33 cellular contexts compared by ENCODE assay signal in the genomic region with DNA sequence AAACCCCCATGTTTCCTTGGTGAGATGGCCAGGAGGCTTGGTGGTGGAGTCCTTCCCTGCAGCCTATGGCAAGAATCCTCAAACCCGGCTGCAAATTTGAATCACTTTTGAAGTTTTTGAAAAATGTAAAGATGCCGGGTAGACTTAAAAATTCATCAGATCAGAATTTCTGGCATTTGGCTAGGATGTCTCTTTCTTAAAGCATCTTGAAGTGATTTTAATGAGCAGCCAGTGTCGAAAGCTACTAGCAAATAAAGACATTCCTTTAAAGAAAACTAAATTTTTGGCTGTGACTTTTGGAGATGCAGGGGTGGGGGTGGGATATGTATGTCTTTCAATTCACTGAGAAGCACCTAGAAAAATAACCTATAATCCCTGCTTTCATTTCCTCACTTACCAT. TPM values are rescaled to one million over a fixed set of nuclear protein-coding genes. Genes with fewer than 3 reads are reported as not detected.
DNase-seq lines count a peak whose midpoint lies in the region; ATAC-seq, FAIRE-seq and TF ChIP-seq lines count a peak whose summit lies in the region.
"Had no signal": no experiment of that assay in that cellular context is flagged by ENCODE, and none has a peak within 500 bp of the region (broad histone marks: within the 10 kb centered on the region; RNA-seq: fewer than 3 reads in every experiment).

No MANE protein-coding gene starts in this region.

- FAIRE-seq in HTR-8/SVneo (lab: Jason Lieb, UNC), result no peak
- FAIRE-seq: colon, GM12892, RCC 7860 had no signal

- in situ Hi-C loops in brain microvascular endothelial cell (cut with HindIII; ENCODE audit: low pct_ligation_motif_present, low sequenced_read_pairs), result no loop called here

- H3K4me1 ChIP-seq in ACC112 (ENCODE audit: control insufficient read depth, insufficient read depth, low read length, unreplicated experiment), result peaks cover 11% of the 10 kb centered on the region
- H3K4me1 ChIP-seq: adrenal gland; BLaER1 treated with 17β-estradiol and CSF1 and Interleukin-3, amounts not matched to agents 10 nM and 100 nM; breast epithelium; prostate gland had no signal

- no peak overlapping the region for H3K27ac Mint-ChIP-seq in naive thymus-derived CD8-positive, alpha-beta T cell
- H3K27ac Mint-ChIP-seq: activated CD8-positive, alpha-beta memory T cell treated with anti-CD3 and anti-CD28 coated beads, Interleukin-2, amount 10 ng/mL, durations not matched to agents 7 days and 5 days; stimulated activated naive B cell treated with anti-CD40 and anti-IgM and Interleukin-4, amounts not matched to agents 10 μg/mL and 1 μg/mL and 100 μg/mL, for 72 hours had no signal

- H3K27me3 ChIP-seq in ACC112 (ENCODE audit: insufficient read depth, low read length), result no peaks in the 10 kb centered on the region
- no peaks in the 10 kb centered on the region for H3K27me3 ChIP-seq in brain microvascular endothelial cell (replicated peaks)
- H3K27me3 ChIP-seq: adrenal gland; BLaER1 treated with 17β-estradiol and CSF1 and Interleukin-3, amounts not matched to agents 10 nM and 100 nM; breast epithelium; suprapubic skin had no signal

- H3K79me2 ChIP-seq in ACC112 (ENCODE audit: control insufficient read depth, insufficient read depth, low read length, unreplicated experiment), result no peaks in the 10 kb centered on the region

- no peaks in the 10 kb centered on the region for H3K27me3 Mint-ChIP-seq in naive thymus-derived CD8-positive, alpha-beta T cell
- H3K27me3 Mint-ChIP-seq: stimulated activated naive B cell treated with anti-CD40 and anti-IgM and Interleukin-4, amounts not matched to agents 10 μg/mL and 1 μg/mL and 100 μg/mL, for 72 hours had no signal

- no peaks in the 10 kb centered on the region for H3K36me3 Mint-ChIP-seq in naive thymus-derived CD8-positive, alpha-beta T cell
- H3K36me3 Mint-ChIP-seq: stimulated activated naive B cell treated with anti-CD40 and anti-IgM and Interleukin-4, amounts not matched to agents 10 μg/mL and 1 μg/mL and 100 μg/mL, for 72 hours had no signal

- H2AFZ ChIP-seq in ACC112 (ENCODE audit: low read length, unreplicated experiment), result peak overlapping the region; percentile 85

- H3K4me3 ChIP-seq in ACC112 (ENCODE audit: low read depth, low read length), result no peak overlapping the region
- no peak overlapping the region for H3K4me3 ChIP-seq in fibroblast of the aortic adventitia (ENCODE audit: low read depth, low read length)
- no peak overlapping the region for H3K4me3 ChIP-seq in brain microvascular endothelial cell (ENCODE audit: low read depth, low read length)
- H3K4me3 ChIP-seq: adrenal gland; BLaER1 treated with 17β-estradiol and CSF1 and Interleukin-3, amounts not matched to agents 10 nM and 100 nM; breast epithelium; prostate gland; suprapubic skin had no signal

- TF ChIP-seq CTCF in fibroblast of the aortic adventitia (IDR thresholded peaks at IDR 0.05; ENCODE audit: insufficient read depth, low read length), result no peak
- no peak for TF ChIP-seq CTCF in brain microvascular endothelial cell (IDR thresholded peaks at IDR 0.05; ENCODE audit: low read depth, low read length, missing control alignments)

- H3K4me1 Mint-ChIP-seq in naive thymus-derived CD8-positive, alpha-beta T cell, result no peaks in the 10 kb centered on the region
- H3K4me1 Mint-ChIP-seq: activated CD8-positive, alpha-beta memory T cell treated with anti-CD3 and anti-CD28 coated beads, Interleukin-2, amount 10 ng/mL, durations not matched to agents 7 days and 5 days had no signal

- no peaks in the 10 kb centered on the region for H3K9me3 Mint-ChIP-seq in naive thymus-derived CD8-positive, alpha-beta T cell

- H3K27ac ChIP-seq in ACC112 (ENCODE audit: low read depth, low read length) (no peak overlapping the region), brain microvascular endothelial cell (no peak overlapping the region)
- H3K27ac ChIP-seq: 22Rv1; adrenal gland; BLaER1 treated with 17β-estradiol and CSF1 and Interleukin-3, amounts not matched to agents 10 nM and 100 nM; breast epithelium; epithelial cell of prostate; prostate gland; suprapubic skin had no signal

- POLR2A ChIA-PET in naive thymus-derived CD8-positive, alpha-beta T cell (lab: Charles Lee), result no interaction called here

- no peak overlapping the region for H3K4me3 Mint-ChIP-seq in naive thymus-derived CD8-positive, alpha-beta T cell
- H3K4me3 Mint-ChIP-seq: activated CD8-positive, alpha-beta memory T cell treated with anti-CD3 and anti-CD28 coated beads, Interleukin-2, amount 10 ng/mL, durations not matched to agents 7 days and 5 days; stimulated activated naive B cell treated with anti-CD40 and anti-IgM and Interleukin-4, amounts not matched to agents 10 μg/mL and 1 μg/mL and 100 μg/mL, for 72 hours had no signal

- ATAC-seq in SK-N-SH treated with all-trans-retinoic acid at 6 μM for 48 hours, result peak; percentile 80
- ATAC-seq in naive thymus-derived CD8-positive, alpha-beta T cell, result no peak
- ATAC-seq: activated CD8-positive, alpha-beta memory T cell treated with anti-CD3 and anti-CD28 coated beads, Interleukin-2, amount 10 ng/mL, durations not matched to agents 7 days and 5 days; left lobe of liver; sciatic nerve; stimulated activated naive B cell treated with anti-CD40 and anti-IgM and Interleukin-4, amounts not matched to agents 10 μg/mL and 1 μg/mL and 100 μg/mL, for 72 hours had no signal

- peak; percentile 30 for DNase-seq in ELR (ENCODE audit: low read depth)
- DNase-seq in fibroblast of the aortic adventitia (ENCODE audit: low read depth), result peak; percentile 64
- DNase-seq in naive thymus-derived CD8-positive, alpha-beta T cell, result no peak
- DNase-seq in HTR-8/SVneo (ENCODE audit: insufficient read length, low spot score), result no peak
- no peak for DNase-seq in amniotic stem cell (lab: John Stamatoyannopoulos, UW)
- no peak for DNase-seq in brain microvascular endothelial cell
- DNase-seq: activated CD8-positive, alpha-beta memory T cell treated with anti-CD3 and anti-CD28 coated beads, Interleukin-2, amount 10 ng/mL, durations not matched to agents 7 days and 5 days; activated T-cell treated with anti-CD3 and anti-CD28 coated beads, Interleukin-2, amount 50 U/mL, for 48 hours; adrenal gland; Caco-2; DND-41; effector CD8-positive, alpha-beta T cell; mesenchymal stem cell; NCI-H1436; NCI-H2081 treated with DMSO at 0.1 percent for 48 hours; NCI-H345; SIG-M5; stimulated activated CD4-positive, alpha-beta T cell treated with anti-CD3 and anti-CD28 coated beads, Interleukin-4, amount 100 ng/mL, for 4 hours; stimulated activated naive B cell treated with anti-CD40 and anti-IgM and Interleukin-4, amounts not matched to agents 10 μg/mL and 1 μg/mL and 100 μg/mL, for 72 hours had no signal

- no peaks in the 10 kb centered on the region for H3K36me3 ChIP-seq in ACC112 (ENCODE audit: insufficient read depth, low read length)
- H3K36me3 ChIP-seq in brain microvascular endothelial cell (replicated peaks), result no peaks in the 10 kb centered on the region
- H3K36me3 ChIP-seq: adrenal gland; BLaER1 treated with 17β-estradiol and CSF1 and Interleukin-3, amounts not matched to agents 10 nM and 100 nM; breast epithelium; prostate gland; suprapubic skin had no signal

TF ChIP-seq in SK-N-SH treated with all-trans-retinoic acid at 6 μM for 48 hours, 23 proteins besides CTCF, POLR2A, EP300 and RAD21:
- no peak for TF ChIP-seq OSR1 (CRISPR knock-in tag; IDR thresholded peaks at IDR 0.05)
- TF ChIP-seq ZNF565 (CRISPR knock-in tag; conservative IDR thresholded peaks at IDR 0.05; ENCODE audit: low read depth), result no peak
- no peak for TF ChIP-seq ARNTL (CRISPR knock-in tag; IDR thresholded peaks at IDR 0.05; ENCODE audit: borderline replicate concordance, low read depth)
- TF ChIP-seq BACH2 (CRISPR knock-in tag; IDR thresholded peaks at IDR 0.05; ENCODE audit: borderline replicate concordance), result no peak
- TF ChIP-seq CSDC2 (CRISPR knock-in tag; IDR thresholded peaks at IDR 0.05), result no peak
- no peak for TF ChIP-seq ISL1 (CRISPR knock-in tag; IDR thresholded peaks at IDR 0.05)
- TF ChIP-seq ZNF70 (CRISPR knock-in tag; IDR thresholded peaks at IDR 0.05), result no peak
- TF ChIP-seq PATZ1 (CRISPR knock-in tag; IDR thresholded peaks at IDR 0.05; ENCODE audit: borderline replicate concordance), result no peak
- TF ChIP-seq ZFP30 (CRISPR knock-in tag; IDR thresholded peaks at IDR 0.05), result no peak
TF ChIP-seq in SK-N-SH treated with all-trans-retinoic acid at 6 μM for 48 hours: peak in this region for 0.

RNA-seq across cellular contexts. Expression of gene NOX3, which starts 25.6 kb away (rescaled TPM):
- not detected in 2 replicates for total RNA-seq in fibroblast of the aortic adventitia (ENCODE audit: low replicate concordance)
- total RNA-seq in naive thymus-derived CD8-positive, alpha-beta T cell, result not detected
- not detected for polyA plus RNA-seq in naive thymus-derived CD8-positive, alpha-beta T cell
- total RNA-seq: activated CD8-positive, alpha-beta memory T cell treated with anti-CD3 and anti-CD28 coated beads, Interleukin-2, amount 10 ng/mL, durations not matched to agents 7 days and 5 days; adrenal gland; breast epithelium; Caco-2; left lobe of liver; prostate gland; sciatic nerve; suprapubic skin; ureter had no signal

Comparison
In these comparisons a context has a peak if more than half of its experiments do, and no peak if none do; other contexts are left out.
1. DNase-seq: peak in ELR (single experiment) and fibroblast of the aortic adventitia (single experiment); none in naive thymus-derived CD8-positive, alpha-beta T cell (0 of 10), HTR-8/SVneo (single experiment), amniotic stem cell (single experiment) and brain microvascular endothelial cell (single experiment).